In the genomic region with DNA sequence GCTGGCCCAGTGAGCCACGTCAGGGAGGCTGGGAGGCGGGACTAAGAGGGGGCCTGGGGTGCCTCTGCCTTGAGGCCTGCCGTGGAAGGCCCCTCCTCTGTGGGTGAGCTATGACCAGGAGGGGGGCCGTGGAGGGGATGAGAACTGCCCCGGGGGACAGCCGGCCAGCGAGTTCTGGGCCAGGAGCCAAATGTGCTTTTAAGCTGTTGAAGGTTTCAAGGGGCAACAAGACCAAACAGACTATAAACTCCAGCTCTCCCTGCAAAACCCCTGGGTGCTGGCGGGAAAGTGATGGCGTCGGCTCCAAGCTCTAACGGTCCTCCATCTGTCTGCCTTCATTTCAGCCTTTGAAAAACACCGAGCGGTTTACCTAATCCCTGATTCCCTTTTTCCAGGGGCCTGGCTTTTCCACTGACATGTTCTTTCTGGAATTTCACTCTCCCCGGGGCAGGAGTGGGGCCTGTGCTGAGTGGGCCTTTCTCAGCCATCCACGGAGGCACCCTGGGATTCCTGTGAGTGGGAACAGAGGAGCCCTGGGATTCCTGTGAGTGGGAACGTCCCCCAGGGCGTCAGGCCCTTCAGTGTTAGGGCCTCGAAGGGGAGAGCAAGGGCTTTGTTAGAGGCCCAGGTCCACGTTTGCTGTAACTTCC, we compare ENCODE assay signal across 10 cellular contexts.
A peak's percentile ranks its signal among the peaks of the same experiment; 100 is the strongest.
DNase-seq lines count a peak whose midpoint lies in the region; ATAC-seq and TF ChIP-seq lines count a peak whose summit lies in the region.
"Had no signal": no experiment of that assay in that cellular context is flagged by ENCODE, and none has a peak within 500 bp of the region (broad histone marks: within the 10 kb centered on the region; RNA-seq: fewer than 3 reads in every experiment).

No MANE protein-coding gene starts in this region.

- no peak overlapping the region for H2AFZ ChIP-seq in ACC112 (ENCODE audit: low read length, unreplicated experiment)

- H3K4me3 ChIP-seq in ACC112 (ENCODE audit: low read depth, low read length), result no peak overlapping the region

- H3K36me3 ChIP-seq in ACC112 (ENCODE audit: insufficient read depth, low read length), result peaks cover 22% of the 10 kb centered on the region

- H3K4me3 Mint-ChIP-seq in mesothelial cell of epicardium, result peak overlapping the region; percentile 43

- H3K79me2 ChIP-seq in ACC112 (ENCODE audit: control insufficient read depth, insufficient read depth, low read length, unreplicated experiment), result peaks cover 72% of the 10 kb centered on the region

- DNase-seq in NCI-H1694 (lab: John Stamatoyannopoulos, UW) (peak; percentile 77), dedifferentiated amniotic fluid mesenchymal stem cell (ENCODE audit: extremely low spot score) (peak; percentile 65), mesothelial cell of epicardium (ENCODE audit: low spot score in 2 of 2, unreplicated experiment in 2 of 2) (peak; percentile 89 to 94)
- no peak for DNase-seq in effector CD8-positive, alpha-beta T cell (lab: John Stamatoyannopoulos, UW)
- DNase-seq: small intestine had no signal

- no peaks in the 10 kb centered on the region for H3K9me3 Mint-ChIP-seq in mesothelial cell of epicardium

- H3K27me3 ChIP-seq in ACC112 (ENCODE audit: insufficient read depth, low read length), result no peaks in the 10 kb centered on the region

- ATAC-seq in GM19328 (IDR thresholded peaks at IDR 0.05; ENCODE audit: unreplicated experiment) (no peak), GM21529 (IDR thresholded peaks at IDR 0.05; ENCODE audit: unreplicated experiment) (no peak), HG02763 (IDR thresholded peaks at IDR 0.05; ENCODE audit: unreplicated experiment) (no peak)
- ATAC-seq: Panc1 had no signal

- no peak for TF ChIP-seq CTCF in mesothelial cell of epicardium (IDR thresholded peaks at IDR 0.05; ENCODE audit: unreplicated experiment)

- H3K27ac ChIP-seq in ACC112 (ENCODE audit: low read depth, low read length), result peak overlapping the region; percentile 85

- H3K4me1 ChIP-seq in ACC112 (ENCODE audit: control insufficient read depth, insufficient read depth, low read length, unreplicated experiment), result peaks cover 19% of the 10 kb centered on the region

- H3K27me3 Mint-ChIP-seq in mesothelial cell of epicardium (ENCODE audit: low read depth), result no peaks in the 10 kb centered on the region

- H3K36me3 Mint-ChIP-seq in mesothelial cell of epicardium, result peaks cover 14% of the 10 kb centered on the region

- H3K4me1 Mint-ChIP-seq in mesothelial cell of epicardium, result peaks cover 63% of the 10 kb centered on the region

- H3K27ac Mint-ChIP-seq in mesothelial cell of epicardium, result peak overlapping the region; percentile 97
